Comparison of ENCODE assay signal across 1 cellular context in the genomic region with DNA sequence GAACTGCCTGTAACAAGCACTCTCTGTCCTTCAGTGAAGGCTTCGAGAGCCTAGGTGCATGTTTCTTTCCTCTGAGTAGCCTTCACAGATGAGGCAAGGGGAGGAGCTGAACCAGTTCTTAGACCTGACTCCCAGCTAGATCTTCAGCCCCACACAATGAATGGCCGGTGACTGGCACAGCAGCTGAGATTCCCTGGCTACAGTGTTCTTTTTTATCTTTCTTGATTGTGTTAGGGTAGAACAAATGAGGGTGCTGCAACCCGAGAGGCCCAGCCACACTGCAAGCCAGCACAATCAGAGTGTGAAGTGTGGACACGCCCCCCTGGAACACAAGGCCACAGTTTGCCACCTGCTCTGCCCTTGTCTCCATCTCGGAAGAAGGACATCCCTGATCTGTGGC.
TF ChIP-seq lines count a peak whose summit lies in the region.

No MANE protein-coding gene starts in this region.

TF ChIP-seq in H1, 55 proteins besides CTCF, POLR2A, EP300 and RAD21:
- TF ChIP-seq POU5F1 (IDR thresholded peaks at IDR 0.05; ENCODE audit: low read depth, low read length) (no peak), RFX5 (IDR thresholded peaks at IDR 0.05; ENCODE audit: borderline replicate concordance, low read depth, low read length) (no peak), MAX (IDR thresholded peaks at IDR 0.05) (no peak), SP1 (IDR thresholded peaks at IDR 0.05; ENCODE audit: low read depth, low read length) (no peak), KDM1A (IDR thresholded peaks at IDR 0.05; ENCODE audit: borderline replicate concordance, low read length) (no peak), SIRT6 (IDR thresholded peaks at IDR 0.05; ENCODE audit: low read length) (no peak), POLR2AphosphoS5 (IDR thresholded peaks at IDR 0.05; ENCODE audit: low read depth, low read length) (no peak), EZH2 (IDR thresholded peaks at IDR 0.05; ENCODE audit: low read depth, low read length, severe bottlenecking) (no peak), ATF3 (IDR thresholded peaks at IDR 0.05; ENCODE audit: insufficient read depth, low read depth, low read length) (no peak), RNF2 (IDR thresholded peaks at IDR 0.05; ENCODE audit: borderline replicate concordance, low read depth, low read length, missing control alignments, poor library complexity, severe bottlenecking) (no peak), GABPA (IDR thresholded peaks at IDR 0.05; ENCODE audit: borderline replicate concordance, insufficient read depth, low read length) (no peak), EGR1 (IDR thresholded peaks at IDR 0.05; ENCODE audit: borderline replicate concordance, low read depth, low read length) (no peak), NRF1 (IDR thresholded peaks at IDR 0.05; ENCODE audit: low read depth, low read length) (no peak), JUN (IDR thresholded peaks at IDR 0.05; ENCODE audit: low read depth, low read length) (no peak), SP4 (IDR thresholded peaks at IDR 0.05; ENCODE audit: low read length) (no peak), CBX8 (IDR thresholded peaks at IDR 0.05; ENCODE audit: borderline replicate concordance, low read depth, low read length) (no peak), YY1 (IDR thresholded peaks at IDR 0.05; ENCODE audit: low read depth, low read length) (no peak), ASH2L (IDR thresholded peaks at IDR 0.05; ENCODE audit: low read length) (no peak)
- TF ChIP-seq, protein P1, sequence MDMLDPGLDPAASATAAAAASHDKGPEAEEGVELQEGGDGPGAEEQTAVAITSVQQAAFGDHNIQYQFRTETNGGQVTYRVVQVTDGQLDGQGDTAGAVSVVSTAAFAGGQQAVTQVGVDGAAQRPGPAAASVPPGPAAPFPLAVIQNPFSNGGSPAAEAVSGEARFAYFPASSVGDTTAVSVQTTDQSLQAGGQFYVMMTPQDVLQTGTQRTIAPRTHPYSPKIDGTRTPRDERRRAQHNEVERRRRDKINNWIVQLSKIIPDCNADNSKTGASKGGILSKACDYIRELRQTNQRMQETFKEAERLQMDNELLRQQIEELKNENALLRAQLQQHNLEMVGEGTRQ (IDR thresholded peaks at IDR 0.05; ENCODE audit: low read length), result no peak
TF ChIP-seq in H1: peak in this region for 0.
